Comparison of ENCODE assay signal across 14 cellular contexts in genomic region chr18:61855992-61856378, GRCh38. TPM values are rescaled to one million over a fixed set of nuclear protein-coding genes. Genes with fewer than 3 reads are reported as not detected.
DNase-seq lines count a peak whose midpoint lies in the region; ATAC-seq and TF ChIP-seq lines count a peak whose summit lies in the region.
"Had no signal": no experiment of that assay in that cellular context is flagged by ENCODE, and none has a peak within 500 bp of the region (broad histone marks: within the 10 kb centered on the region; RNA-seq: fewer than 3 reads in every experiment).

No MANE protein-coding gene starts in this region.

- peaks cover 17% of the 10 kb centered on the region for H3K9me1 ChIP-seq in IMR-90 (ENCODE audit: insufficient read depth, low read length)

- intact Hi-C loops in IMR-90 (cut with micrococcal nuclease) = no loop called here

- ATAC-seq in IMR-90 (ENCODE audit: low read depth) = no peak
- no peak for ATAC-seq in HG03097 (IDR thresholded peaks at IDR 0.05; ENCODE audit: low FRiP score, unreplicated experiment)
- no peak for ATAC-seq in HG03196 (IDR thresholded peaks at IDR 0.05; ENCODE audit: unreplicated experiment)

- H2AK5ac ChIP-seq in IMR-90 (ENCODE audit: low read depth, low read length) = 0 out of 2 replicates have a peak overlapping the region, but pooled peaks have one; percentile 20

- H3K4me1 ChIP-seq in IMR-90 (ENCODE audit: control insufficient read depth, insufficient read depth, low read length) = peaks cover 12% of the 10 kb centered on the region
- H3K4me1 ChIP-seq: HAP-1 had no signal

- H3K9ac ChIP-seq in IMR-90 (ENCODE audit: low read depth, low read length) = no peak overlapping the region

- no peak overlapping the region for H3K4ac ChIP-seq in IMR-90 (ENCODE audit: low read depth, low read length)

- no peak for TF ChIP-seq RAD21 in IMR-90 (IDR thresholded peaks at IDR 0.05; ENCODE audit: low read length)

- H2BK120ac ChIP-seq in IMR-90 (ENCODE audit: low read depth, low read length) = no peak overlapping the region

- no peaks in the 10 kb centered on the region for H3K9me3 ChIP-seq in IMR-90 (ENCODE audit: control insufficient read depth, insufficient read depth, low read length)
- H3K9me3 ChIP-seq: HAP-1 had no signal

- H4K20me1 ChIP-seq in IMR-90 (ENCODE audit: insufficient read depth, low read length) = peaks cover 6% of the 10 kb centered on the region; the same call in 1 of the 2 replicates

- H3K4me2 ChIP-seq in IMR-90 (ENCODE audit: low read depth, low read length) = no peak overlapping the region

- 0 out of 2 replicates have a peak overlapping the region, but pooled peaks have one; percentile 65 for H3K14ac ChIP-seq in IMR-90 (replicated peaks; ENCODE audit: low read depth, low read length)

- no peak overlapping the region for H3K23ac ChIP-seq in IMR-90 (ENCODE audit: low read depth, low read length)

- no peak overlapping the region for H3K4me3 Mint-ChIP-seq in chondrocyte (ENCODE audit: unreplicated experiment)
- H3K4me3 Mint-ChIP-seq: CD4-positive, alpha-beta memory T cell; HFFc6 had no signal

- no peak for TF ChIP-seq CTCF in IMR-90 (conservative IDR thresholded peaks at IDR 0.05; ENCODE audit: low read depth, low read length)
- no peak for TF ChIP-seq CTCF in chondrocyte (IDR thresholded peaks at IDR 0.05)

- H4K5ac ChIP-seq in IMR-90 (ENCODE audit: low read depth, low read length) = no peak overlapping the region

- no CpG with 5 or more reads among the region's 3 CpGs for WGBS in IMR-90 (ENCODE audit: extremely low coverage in 2 of 2, insufficient read length in 1 of 2), 2 experiments

- H3K36me3 Mint-ChIP-seq in chondrocyte (ENCODE audit: low read depth) = peaks cover 11% of the 10 kb centered on the region
- H3K36me3 Mint-ChIP-seq: CD4-positive, alpha-beta memory T cell had no signal

- H3K18ac ChIP-seq in IMR-90 (ENCODE audit: low read depth, low read length) = no peak overlapping the region

- BruUV-seq in IMR-90 (replicated peaks; lab: Mats Ljungman, UMichigan) = no TSS peak

- no peaks in the 10 kb centered on the region for H3K27me3 ChIP-seq in IMR-90 (ENCODE audit: control insufficient read depth, insufficient read depth, low read length)

- no peaks in the 10 kb centered on the region for H3K9me3 Mint-ChIP-seq in chondrocyte (ENCODE audit: low read depth)
- H3K9me3 Mint-ChIP-seq: CD4-positive, alpha-beta memory T cell; HFFc6 had no signal

- no peak overlapping the region for H3K27ac ChIP-seq in IMR-90 (ENCODE audit: insufficient read depth, low read length)

- H2BK20ac ChIP-seq in IMR-90 (ENCODE audit: low read depth, low read length) = no peak overlapping the region; the same call in 1 of the 2 replicates

- H3K4me3 ChIP-seq in IMR-90 (ENCODE audit: insufficient read depth, low read depth, low read length) = no peak overlapping the region
- H3K4me3 ChIP-seq: HAP-1 had no signal

- H2BK15ac ChIP-seq in IMR-90 (ENCODE audit: low read depth, low read length) = no peak overlapping the region

- peaks cover 23 to 68% of the 10 kb centered on the region in 2 experiments for H3K79me1 ChIP-seq in IMR-90 (ENCODE audit: low read depth in 1 of 2, low read length in 2 of 2)

- no peak overlapping the region for H4K91ac ChIP-seq in IMR-90 (ENCODE audit: insufficient read depth, low read depth, low read length)

- dilution Hi-C loops in IMR-90 (cut with HindIII; ENCODE audit: low sequenced_read_pairs, unreplicated experiment) = no loop called here

- peaks cover 86% of the 10 kb centered on the region for H3K4me1 Mint-ChIP-seq in chondrocyte (ENCODE audit: low read depth)
- H3K4me1 Mint-ChIP-seq: CD4-positive, alpha-beta memory T cell had no signal

- H3K27me3 Mint-ChIP-seq in chondrocyte (ENCODE audit: low read depth) = no peaks in the 10 kb centered on the region

- POLR2A ChIA-PET in IMR-90 (lab: Charles Lee; ENCODE audit: unreplicated experiment) = no interaction called here

- H3K36me3 ChIP-seq in IMR-90 (ENCODE audit: control insufficient read depth, insufficient read depth, low read length) = 0 out of 2 replicates have a peak, but pooled peaks cover 5% of the 10 kb centered on the region
- H3K36me3 ChIP-seq: HAP-1 had no signal

- in situ Hi-C loops in IMR-90 (cut with MboI; ENCODE audit: low sequenced_read_pairs) = no loop called here

- CTCF ChIA-PET in IMR-90 (lab: Yijun Ruan, JAX) = interaction anchor here (1.0 kb wide), 1 partner anchor 14 kb away, joined by 3 read pairs; no protein-coding TSS in a partner anchor

- H4K8ac ChIP-seq in IMR-90 (ENCODE audit: low read depth in 2 of 2, low read length in 2 of 2) = no peak overlapping the region

- DNase-seq in IMR-90 (no peak), SK-N-DZ (ENCODE audit: low spot score) (peak; percentile 59), chondrocyte (ENCODE audit: low spot score) (no peak), HK-2 (ENCODE audit: unreplicated experiment) (no peak)
- DNase-seq: Calu3; CD4-positive, alpha-beta memory T cell; DMS53; DMS79 treated with DMSO at 0.1 percent for 48 hours; GF-D8; GOT3; HFFc6 had no signal

- no peak for TF ChIP-seq POLR2A in IMR-90 (IDR thresholded peaks at IDR 0.05; ENCODE audit: low read depth, low read length)

- H2AFZ ChIP-seq in IMR-90 (replicated peaks; ENCODE audit: low read length, poor library complexity) = no peak overlapping the region

- H2AK9ac ChIP-seq in IMR-90 (replicated peaks; ENCODE audit: low read depth, low read length, poor library complexity) = no peak overlapping the region

- no peak overlapping the region for H2BK5ac ChIP-seq in IMR-90 (ENCODE audit: low read depth, low read length, poor library complexity, severe bottlenecking)

- H3K27ac Mint-ChIP-seq in chondrocyte (ENCODE audit: unreplicated experiment) = peak overlapping the region; percentile 56
- H3K27ac Mint-ChIP-seq: CD4-positive, alpha-beta memory T cell; HFFc6 had no signal

- H3K56ac ChIP-seq in IMR-90 (ENCODE audit: extremely low read depth, insufficient read depth, low read length) = no peak overlapping the region

TF ChIP-seq in IMR-90, 13 proteins besides CTCF, POLR2A, EP300 and RAD21:
- TF ChIP-seq FOS (IDR thresholded peaks at IDR 0.05; ENCODE audit: low read depth, low read length) (no peak), CEBPB (IDR thresholded peaks at IDR 0.05; ENCODE audit: low read depth, low read length) (no peak), RCOR1 (IDR thresholded peaks at IDR 0.05; ENCODE audit: insufficient replicate concordance, low read length) (no peak), USF2 (IDR thresholded peaks at IDR 0.05; ENCODE audit: low read depth, low read length) (no peak), MAFK (IDR thresholded peaks at IDR 0.05; ENCODE audit: low read depth, low read length) (no peak), SMC3 (IDR thresholded peaks at IDR 0.05; ENCODE audit: low read depth, low read length) (no peak), RFX5 (IDR thresholded peaks at IDR 0.05; ENCODE audit: low read depth, low read length) (no peak), ELK1 (IDR thresholded peaks at IDR 0.05; ENCODE audit: borderline replicate concordance, low read depth, low read length) (no peak), MAZ (IDR thresholded peaks at IDR 0.05; ENCODE audit: borderline replicate concordance, low read depth, low read length) (no peak), BHLHE40 (IDR thresholded peaks at IDR 0.05; ENCODE audit: low read depth, low read length) (no peak)
TF ChIP-seq in IMR-90: peak in this region for 0.

RNA-seq across cellular contexts. Expression of gene RNF152, which starts 36.8 kb away (rescaled TPM):
- total RNA-seq in IMR-90 (2012; rRNA removed) (18.5 and 18.9 TPM in 2 replicates), chondrocyte (58.6 to 137 TPM (median 137 TPM) in 3 replicates)
- 7.5 and 8.3 TPM in 2 replicates for polyA plus RNA-seq in IMR-90 (2012; rRNA removed)
- polyA plus RNA-seq in IMR-90 (2012; cell fraction: cytosol; rRNA removed) = 3.1 and 9.0 TPM in 2 replicates
- 5.7 and 10.6 TPM in 2 replicates for polyA plus RNA-seq in IMR-90 (2012; cell fraction: nucleus; rRNA removed; ENCODE audit: low replicate concordance)
- 3.9 and 6.3 TPM in 2 replicates for polyA plus RNA-seq in SK-N-DZ (2014; cell fraction: cytosol; rRNA removed)
- 2.0 and 2.2 TPM in 2 replicates for polyA plus RNA-seq in SK-N-DZ (2014; cell fraction: nucleus; rRNA removed)
- polyA plus RNA-seq: CD4-positive, alpha-beta memory T cell had no signal
